Comparison of ENCODE assay signal across 21 cellular contexts in genomic region chr6:20137837-20138236, GRCh38.
DNase-seq lines count a peak whose midpoint lies in the region; ATAC-seq, FAIRE-seq and TF ChIP-seq lines count a peak whose summit lies in the region.
"Had no signal": no experiment of that assay in that cellular context is flagged by ENCODE, and none has a peak within 500 bp of the region (broad histone marks: within the 10 kb centered on the region; RNA-seq: fewer than 3 reads in every experiment).

No MANE protein-coding gene starts in this region.

- DNase-seq in EH (ENCODE audit: low read depth) (peak; percentile 2), IMR-90 (peak; percentile 6), astrocyte (ENCODE audit: low read depth) (peak; percentile 11), fibroblast of peridontal ligament (ENCODE audit: extremely low read depth) (peak; percentile 38), putamen (ENCODE audit: low spot score) (no peak), DMS79 (lab: John Stamatoyannopoulos, UW) (no peak)
- DNase-seq in activated CD4-positive, alpha-beta T cell treated with anti-CD3 and anti-CD28 coated beads, Interleukin-2, amount 50 U/mL, for 48 hours: no peak
- DNase-seq: 8988T; CD4-positive, alpha-beta memory T cell; DMS153; DMS79 treated with DMSO at 0.1 percent for 48 hours; EL; GM23248; HFFc6 had no signal

- no peaks in the 10 kb centered on the region for H3K36me3 ChIP-seq in IMR-90 (ENCODE audit: control insufficient read depth, insufficient read depth, low read length)
- H3K36me3 ChIP-seq in astrocyte (ENCODE audit: insufficient read depth, low read length): no peaks in the 10 kb centered on the region

- no peaks in the 10 kb centered on the region for H3K4me1 Mint-ChIP-seq in astrocyte (ENCODE audit: low read depth, unreplicated experiment)

- H3K27me3 ChIP-seq in IMR-90 (ENCODE audit: control insufficient read depth, insufficient read depth, low read length) (no peaks in the 10 kb centered on the region), astrocyte (ENCODE audit: insufficient read depth, low read length) (no peaks in the 10 kb centered on the region)
- H3K27me3 ChIP-seq: BLaER1 had no signal

- peaks cover 2% of the 10 kb centered on the region for H3K9me3 Mint-ChIP-seq in astrocyte (ENCODE audit: unreplicated experiment)
- H3K9me3 Mint-ChIP-seq: CD14-positive monocyte, HFFc6 had no signal

- H3K79me1 ChIP-seq in IMR-90 (ENCODE audit: low read depth in 1 of 2, low read length in 2 of 2): no peaks in the 10 kb centered on the region

- H4K91ac ChIP-seq in IMR-90 (ENCODE audit: insufficient read depth, low read depth, low read length): no peak overlapping the region

- TF ChIP-seq CTCF in IMR-90 (conservative IDR thresholded peaks at IDR 0.05; ENCODE audit: low read depth, low read length) (no peak), astrocyte (IDR thresholded peaks at IDR 0.05; ENCODE audit: insufficient read depth, low read depth, low read length) (no peak)

- peak; percentile 51; the same call in 1 of the 2 replicates for ATAC-seq in IMR-90 (ENCODE audit: low read depth)
- ATAC-seq in GM19455 (IDR thresholded peaks at IDR 0.05; ENCODE audit: unreplicated experiment): no peak
- ATAC-seq: GM12878, HCT116, HepG2 had no signal

- TF ChIP-seq RAD21 in IMR-90 (IDR thresholded peaks at IDR 0.05; ENCODE audit: low read length): no peak

- dilution Hi-C loops in IMR-90 (cut with HindIII; ENCODE audit: low sequenced_read_pairs, unreplicated experiment): no loop called here

- CTCF ChIA-PET in IMR-90 (lab: Yijun Ruan, JAX): no interaction called here

- no peak overlapping the region for H3K14ac ChIP-seq in IMR-90 (replicated peaks; ENCODE audit: low read depth, low read length)

- H4K20me1 ChIP-seq in IMR-90 (ENCODE audit: insufficient read depth, low read length) (no peaks in the 10 kb centered on the region), astrocyte (ENCODE audit: insufficient read depth, low read length) (no peaks in the 10 kb centered on the region)
- H4K20me1 ChIP-seq: BLaER1 had no signal

- H2AK9ac ChIP-seq in IMR-90 (replicated peaks; ENCODE audit: low read depth, low read length, poor library complexity): no peak overlapping the region

- H2BK5ac ChIP-seq in IMR-90 (ENCODE audit: low read depth, low read length, poor library complexity, severe bottlenecking): no peak overlapping the region

- no peak overlapping the region for H3K4me3 ChIP-seq in IMR-90 (ENCODE audit: insufficient read depth, low read depth, low read length)
- H3K4me3 ChIP-seq in astrocyte (ENCODE audit: insufficient read depth, low read depth, low read length): no peak overlapping the region
- H3K4me3 ChIP-seq: BLaER1, GM12878, GM23248 had no signal

- intact Hi-C loops in IMR-90 (cut with micrococcal nuclease): no loop called here

- peaks cover 3% of the 10 kb centered on the region; the same call in 1 of the 2 replicates for H3K9me1 ChIP-seq in IMR-90 (ENCODE audit: insufficient read depth, low read length)

- H3K27me3 Mint-ChIP-seq in astrocyte (ENCODE audit: low read depth, unreplicated experiment): no peaks in the 10 kb centered on the region
- H3K27me3 Mint-ChIP-seq: CD4-positive, alpha-beta memory T cell had no signal

- POLR2A ChIA-PET in IMR-90 (lab: Charles Lee; ENCODE audit: unreplicated experiment): no interaction called here

- H4K5ac ChIP-seq in IMR-90 (ENCODE audit: low read depth, low read length): no peak overlapping the region

- H3K9me3 ChIP-seq in IMR-90 (ENCODE audit: control insufficient read depth, insufficient read depth, low read length): no peaks in the 10 kb centered on the region
- no peaks in the 10 kb centered on the region for H3K9me3 ChIP-seq in astrocyte (ENCODE audit: insufficient read depth, low read depth, low read length)
- H3K9me3 ChIP-seq: BLaER1 had no signal

- no peaks in the 10 kb centered on the region for H3K79me2 ChIP-seq in astrocyte (ENCODE audit: insufficient read depth, low read length)

- H3K4ac ChIP-seq in IMR-90 (ENCODE audit: low read depth, low read length): no peak overlapping the region

- H3K9ac ChIP-seq in IMR-90 (ENCODE audit: low read depth, low read length): no peak overlapping the region
- H3K9ac ChIP-seq in astrocyte (ENCODE audit: low read length): no peak overlapping the region
- H3K9ac ChIP-seq: BLaER1, GM23248 had no signal

- no peak overlapping the region for H3K23ac ChIP-seq in IMR-90 (ENCODE audit: low read depth, low read length)

- H2AK5ac ChIP-seq in IMR-90 (ENCODE audit: low read depth, low read length): no peak overlapping the region

- H2AFZ ChIP-seq in IMR-90 (replicated peaks; ENCODE audit: low read length, poor library complexity): no peak overlapping the region
- no peak overlapping the region for H2AFZ ChIP-seq in astrocyte (ENCODE audit: low read depth, low read length)
- H2AFZ ChIP-seq: GM23248 had no signal

- H3K27ac ChIP-seq in IMR-90 (ENCODE audit: insufficient read depth, low read length) (no peak overlapping the region), astrocyte (ENCODE audit: low read depth, low read length) (no peak overlapping the region)
- H3K27ac ChIP-seq: BLaER1, GM23248 had no signal

- H4K8ac ChIP-seq in IMR-90 (ENCODE audit: low read depth in 2 of 2, low read length in 2 of 2): no peak overlapping the region

- H3K27ac Mint-ChIP-seq in astrocyte (ENCODE audit: unreplicated experiment): no peak overlapping the region
- H3K27ac Mint-ChIP-seq: HFFc6 had no signal

- H3K4me3 Mint-ChIP-seq in astrocyte (ENCODE audit: unreplicated experiment): no peak overlapping the region
- H3K4me3 Mint-ChIP-seq: CD14-positive monocyte; CD4-positive, alpha-beta memory T cell; HFFc6 had no signal

- TF ChIP-seq POLR2A in IMR-90 (IDR thresholded peaks at IDR 0.05; ENCODE audit: low read depth, low read length): no peak

- no TSS peak for BruUV-seq in IMR-90 (replicated peaks; lab: Mats Ljungman, UMichigan)

- no peak overlapping the region for H2BK20ac ChIP-seq in IMR-90 (ENCODE audit: low read depth, low read length)

- in situ Hi-C loops in IMR-90 (cut with MboI; ENCODE audit: low sequenced_read_pairs): no loop called here

- FAIRE-seq in astrocyte (lab: Jason Lieb, UNC): no peak
- FAIRE-seq: GM12878, H54, HepG2 had no signal

- H3K36me3 Mint-ChIP-seq in astrocyte (ENCODE audit: low read depth, unreplicated experiment): no peaks in the 10 kb centered on the region

- no peak overlapping the region for H3K56ac ChIP-seq in IMR-90 (ENCODE audit: extremely low read depth, insufficient read depth, low read length)

- H2BK15ac ChIP-seq in IMR-90 (ENCODE audit: low read depth, low read length): no peak overlapping the region

- H3K4me2 ChIP-seq in IMR-90 (ENCODE audit: low read depth, low read length): no peak overlapping the region
- no peak overlapping the region for H3K4me2 ChIP-seq in astrocyte (ENCODE audit: low read length)
- H3K4me2 ChIP-seq: BLaER1 had no signal

- no peak overlapping the region for H3K18ac ChIP-seq in IMR-90 (ENCODE audit: low read depth, low read length)

- H3K4me1 ChIP-seq in IMR-90 (ENCODE audit: control insufficient read depth, insufficient read depth, low read length) (peaks cover 1% of the 10 kb centered on the region; the same call in 1 of the 2 replicates), astrocyte (ENCODE audit: insufficient read depth, low read length) (no peaks in the 10 kb centered on the region)
- H3K4me1 ChIP-seq: BLaER1 had no signal

- WGBS in IMR-90 (ENCODE audit: extremely low coverage in 2 of 2, insufficient read length in 1 of 2), 2 experiments: no CpG with 5 or more reads among the region's 4 CpGs

- H2BK120ac ChIP-seq in IMR-90 (ENCODE audit: low read depth, low read length): no peak overlapping the region

TF ChIP-seq in IMR-90, 13 proteins besides CTCF, POLR2A, EP300 and RAD21:
- no peak for TF ChIP-seq CHD1 (IDR thresholded peaks at IDR 0.05; ENCODE audit: low read depth, low read length)
- TF ChIP-seq NFE2L2 (IDR thresholded peaks at IDR 0.05; ENCODE audit: low read depth, low read length): no peak
- no peak for TF ChIP-seq BHLHE40 (IDR thresholded peaks at IDR 0.05; ENCODE audit: low read depth, low read length)
- TF ChIP-seq RFX5 (IDR thresholded peaks at IDR 0.05; ENCODE audit: low read depth, low read length): no peak
- TF ChIP-seq MAZ (IDR thresholded peaks at IDR 0.05; ENCODE audit: borderline replicate concordance, low read depth, low read length): no peak
- no peak for TF ChIP-seq FOS (IDR thresholded peaks at IDR 0.05; ENCODE audit: low read depth, low read length)
- no peak for TF ChIP-seq RCOR1 (IDR thresholded peaks at IDR 0.05; ENCODE audit: insufficient replicate concordance, low read length)
- no peak for TF ChIP-seq ELK1 (IDR thresholded peaks at IDR 0.05; ENCODE audit: borderline replicate concordance, low read depth, low read length)
- no peak for TF ChIP-seq CEBPB (IDR thresholded peaks at IDR 0.05; ENCODE audit: low read depth, low read length)
- no peak for TF ChIP-seq SMC3 (IDR thresholded peaks at IDR 0.05; ENCODE audit: low read depth, low read length)
- TF ChIP-seq, protein P1, sequence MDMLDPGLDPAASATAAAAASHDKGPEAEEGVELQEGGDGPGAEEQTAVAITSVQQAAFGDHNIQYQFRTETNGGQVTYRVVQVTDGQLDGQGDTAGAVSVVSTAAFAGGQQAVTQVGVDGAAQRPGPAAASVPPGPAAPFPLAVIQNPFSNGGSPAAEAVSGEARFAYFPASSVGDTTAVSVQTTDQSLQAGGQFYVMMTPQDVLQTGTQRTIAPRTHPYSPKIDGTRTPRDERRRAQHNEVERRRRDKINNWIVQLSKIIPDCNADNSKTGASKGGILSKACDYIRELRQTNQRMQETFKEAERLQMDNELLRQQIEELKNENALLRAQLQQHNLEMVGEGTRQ (IDR thresholded peaks at IDR 0.05; ENCODE audit: low read depth, low read length): no peak
- TF ChIP-seq MAFK (IDR thresholded peaks at IDR 0.05; ENCODE audit: low read depth, low read length): no peak

Comparison
In these comparisons a context has a peak if more than half of its experiments do, and no peak if none do; other contexts are left out.
1. DNase-seq: peak in EH (single experiment), IMR-90 (single experiment), astrocyte (single experiment) and fibroblast of peridontal ligament (single experiment); none in putamen (single experiment), activated CD4-positive, alpha-beta T cell treated with anti-CD3 and anti-CD28 coated beads, Interleukin-2, amount 50 U/mL, for 48 hours (0 of 2) and DMS79 (single experiment).